ENCODE assay signal across 16 cellular contexts in genomic region chr18:47560693-47561092, GRCh38.
DNase-seq lines count a peak whose midpoint lies in the region; ATAC-seq and TF ChIP-seq lines count a peak whose summit lies in the region.
"Had no signal": no experiment of that assay in that cellular context is flagged by ENCODE, and none has a peak within 500 bp of the region (broad histone marks: within the 10 kb centered on the region; RNA-seq: fewer than 3 reads in every experiment).

No MANE protein-coding gene starts in this region.

- H3K36me3 Mint-ChIP-seq in WTC11: peaks cover 23% of the 10 kb centered on the region
- H3K36me3 Mint-ChIP-seq in natural killer cell treated with Interleukin-12 subunit alpha and Interleukin-12 subunit beta and Interleukin-15 and Interleukin-18, amount 100 ng/mL, for 72 hours: no peaks in the 10 kb centered on the region
- no peaks in the 10 kb centered on the region for H3K36me3 Mint-ChIP-seq in CD8-positive, alpha-beta memory T cell
- H3K36me3 Mint-ChIP-seq: CD4-positive, CD25-positive, alpha-beta regulatory T cell had no signal

- no peak overlapping the region for H3K4me2 ChIP-seq in HCT116 (ENCODE audit: low read length)

- peak overlapping the region; percentile 91 for H3K27ac Mint-ChIP-seq in WTC11
- H3K27ac Mint-ChIP-seq in natural killer cell treated with Interleukin-12 subunit alpha and Interleukin-12 subunit beta and Interleukin-15 and Interleukin-18, amount 100 ng/mL, for 72 hours: no peak overlapping the region
- no peak overlapping the region for H3K27ac Mint-ChIP-seq in CD8-positive, alpha-beta memory T cell
- H3K27ac Mint-ChIP-seq: B cell; CD4-positive, CD25-positive, alpha-beta regulatory T cell had no signal

- H3K4me3 ChIP-seq in HCT116 (replicated peaks in 1 of 2; ENCODE audit: low read depth in 1 of 2, low read length in 2 of 2): no peak overlapping the region
- H3K4me3 ChIP-seq in ovary: no peak overlapping the region
- no peak overlapping the region for H3K4me3 ChIP-seq in CD8-positive, alpha-beta memory T cell (ENCODE audit: low read length)
- H3K4me3 ChIP-seq: K562 had no signal

- H3K79me2 ChIP-seq in HCT116 (ENCODE audit: insufficient read depth, low read length): no peaks in the 10 kb centered on the region

- no peaks in the 10 kb centered on the region for H3K9me2 ChIP-seq in HCT116 (ENCODE audit: insufficient read depth)

- no peaks in the 10 kb centered on the region for H3K4me1 ChIP-seq in HCT116 (ENCODE audit: control insufficient read depth in 1 of 2, insufficient read depth in 2 of 2, low read length in 2 of 2)
- no peaks in the 10 kb centered on the region for H3K4me1 ChIP-seq in ovary (ENCODE audit: insufficient read depth)
- no peaks in the 10 kb centered on the region for H3K4me1 ChIP-seq in CD8-positive, alpha-beta memory T cell (ENCODE audit: insufficient read depth, low read length)

- H3K27me3 ChIP-seq in HCT116 (ENCODE audit: insufficient read depth, low read length) (peaks cover 35% of the 10 kb centered on the region), ovary (no peaks in the 10 kb centered on the region)
- no peaks in the 10 kb centered on the region for H3K27me3 ChIP-seq in CD8-positive, alpha-beta memory T cell (ENCODE audit: insufficient read depth, low read length, poor library complexity, severe bottlenecking)

- H3K9ac ChIP-seq in HCT116 (ENCODE audit: low read length): no peak overlapping the region

- no peaks in the 10 kb centered on the region for H3K36me3 ChIP-seq in HCT116 (ENCODE audit: control insufficient read depth in 1 of 2, insufficient read depth in 2 of 2, low read length in 2 of 2)
- H3K36me3 ChIP-seq in ovary: no peaks in the 10 kb centered on the region
- no peaks in the 10 kb centered on the region for H3K36me3 ChIP-seq in CD8-positive, alpha-beta memory T cell (ENCODE audit: insufficient read depth, low read length)

- peak; percentile 53; the same call in 1 of the 2 replicates for ATAC-seq in HCT116
- ATAC-seq in WTC11: peak; percentile 84
- no peak for ATAC-seq in natural killer cell treated with Interleukin-12 subunit alpha and Interleukin-12 subunit beta and Interleukin-15 and Interleukin-18, amount 100 ng/mL, for 72 hours
- no peak for ATAC-seq in GM18502 (IDR thresholded peaks at IDR 0.05; ENCODE audit: poor library complexity, unreplicated experiment)
- ATAC-seq: K562, Panc1 had no signal

- TF ChIP-seq RAD21 in HCT116 (IDR thresholded peaks at IDR 0.05; ENCODE audit: low read depth): no peak

- peaks cover 27% of the 10 kb centered on the region for H3K27me3 Mint-ChIP-seq in WTC11 (ENCODE audit: low read depth)
- peaks cover 24 to 36% of the 10 kb centered on the region in 2 donors for H3K27me3 Mint-ChIP-seq in natural killer cell treated with Interleukin-12 subunit alpha and Interleukin-12 subunit beta and Interleukin-15 and Interleukin-18, amount 100 ng/mL, for 72 hours
- peaks cover 7 to 16% of the 10 kb centered on the region in 2 donors for H3K27me3 Mint-ChIP-seq in CD8-positive, alpha-beta memory T cell
- H3K27me3 Mint-ChIP-seq: CD4-positive, CD25-positive, alpha-beta regulatory T cell had no signal

- TF ChIP-seq EP300 in ovary (IDR thresholded peaks at IDR 0.05): no peak

- no peak for TF ChIP-seq POLR2A in HCT116 (IDR thresholded peaks at IDR 0.05; ENCODE audit: borderline replicate concordance, extremely low read depth, insufficient read depth, insufficient read length)
- no peak for TF ChIP-seq POLR2A in ovary (IDR thresholded peaks at IDR 0.05)

- peaks cover 55% of the 10 kb centered on the region for H3K4me1 Mint-ChIP-seq in WTC11
- H3K4me1 Mint-ChIP-seq in natural killer cell treated with Interleukin-12 subunit alpha and Interleukin-12 subunit beta and Interleukin-15 and Interleukin-18, amount 100 ng/mL, for 72 hours (ENCODE audit: low read depth in 2 of 2): no peaks in the 10 kb centered on the region
- no peaks in the 10 kb centered on the region for H3K4me1 Mint-ChIP-seq in CD8-positive, alpha-beta memory T cell
- H3K4me1 Mint-ChIP-seq: CD4-positive, CD25-positive, alpha-beta regulatory T cell had no signal

- no peaks in the 10 kb centered on the region for H4K20me1 ChIP-seq in HCT116 (ENCODE audit: insufficient read depth)

- H3K4me3 Mint-ChIP-seq in WTC11: peak overlapping the region; percentile 35
- H3K4me3 Mint-ChIP-seq in natural killer cell treated with Interleukin-12 subunit alpha and Interleukin-12 subunit beta and Interleukin-15 and Interleukin-18, amount 100 ng/mL, for 72 hours: no peak overlapping the region
- H3K4me3 Mint-ChIP-seq in CD8-positive, alpha-beta memory T cell: no peak overlapping the region
- H3K4me3 Mint-ChIP-seq: B cell; CD4-positive, CD25-positive, alpha-beta regulatory T cell had no signal

- RAD21 ChIA-PET in HCT116 (lab: Charles Lee; ENCODE audit: low non-redundant PET in 1 of 2, low total read pairs in 2 of 2, uncharacterized antibody in 2 of 2, unreplicated experiment in 2 of 2): no interaction called here

- no peak overlapping the region for H2AFZ ChIP-seq in HCT116 (ENCODE audit: low read depth, low read length, poor library complexity, severe bottlenecking)

- H3K9me3 ChIP-seq in HCT116 (ENCODE audit: control insufficient read depth in 1 of 2, insufficient read depth in 1 of 2, low read depth in 1 of 2, low read length in 2 of 2) (no peaks in the 10 kb centered on the region), ovary (no peaks in the 10 kb centered on the region)
- no peaks in the 10 kb centered on the region for H3K9me3 ChIP-seq in CD8-positive, alpha-beta memory T cell (ENCODE audit: low read length)

- CTCF ChIA-PET in HCT116 (lab: Charles Lee): no interaction called here
- CTCF ChIA-PET in WTC11 (lab: Charles Lee): interaction anchor here (0.7 to 2.7 kb wide), 14 partner anchors 9 to 345 kb away, joined by 3 to 14 read pairs (median 4); no protein-coding TSS in a partner anchor
- CTCF ChIA-PET in CD8-positive, alpha-beta memory T cell (lab: Charles Lee): no interaction called here

- DNase-seq in HCT116 (ENCODE audit: low read depth, low spot score): no peak
- peak; percentile 53 for DNase-seq in WTC11 (ENCODE audit: low spot score)
- DNase-seq in iPS-NIHi7 (ENCODE audit: extremely low spot score): peak; percentile 65
- DNase-seq in ovary: no peak
- DNase-seq in natural killer cell treated with Interleukin-12 subunit alpha and Interleukin-12 subunit beta and Interleukin-15 and Interleukin-18, amount 100 ng/mL, for 72 hours (ENCODE audit: low spot score): no peak
- no peak for DNase-seq in CD8-positive, alpha-beta memory T cell
- DNase-seq: CD4-positive, CD25-positive, alpha-beta regulatory T cell; DMS53; NCI-H1436 treated with DMSO at 0.1 percent for 48 hours; NCI-H2029 treated with DMSO at 0.1 percent for 48 hours; NCI-H2227 treated with DMSO at 0.1 percent for 48 hours; SW 1271 had no signal

- BruUV-seq in HCT116 (replicated peaks; lab: Mats Ljungman, UMichigan): no TSS peak

- TF ChIP-seq CTCF in HCT116 (IDR thresholded peaks at IDR 0.05 in 2 of 3, conservative IDR thresholded peaks at IDR 0.05 in 1 of 3; ENCODE audit: borderline replicate concordance in 1 of 3, insufficient read depth in 1 of 3, low read depth in 2 of 3, low read length in 2 of 3) (no peak), WTC11 (IDR thresholded peaks at IDR 0.05) (no peak), ovary (IDR thresholded peaks at IDR 0.05) (no peak)

- POLR2A ChIA-PET in HCT116 (lab: Charles Lee): no interaction called here
- POLR2A ChIA-PET in WTC11 (lab: Charles Lee): no interaction called here
- POLR2A ChIA-PET in CD8-positive, alpha-beta memory T cell (lab: Charles Lee): no interaction called here

- intact Hi-C loops in HCT116 (cut with micrococcal nuclease) (no loop called here), ovary (cut with DNase I) (no loop called here)

- WGBS in ovary, 3 donors: 22 to 33% (median 26%) methylated on average over 5 of the region's 5 CpGs

- H3K27ac ChIP-seq in HCT116 (ENCODE audit: low read depth, low read length): no peak overlapping the region
- no peak overlapping the region for H3K27ac ChIP-seq in ovary
- no peak overlapping the region for H3K27ac ChIP-seq in CD8-positive, alpha-beta memory T cell (ENCODE audit: low read depth, low read length)

- peaks cover 30% of the 10 kb centered on the region for H3K9me3 Mint-ChIP-seq in WTC11
- H3K9me3 Mint-ChIP-seq in natural killer cell treated with Interleukin-12 subunit alpha and Interleukin-12 subunit beta and Interleukin-15 and Interleukin-18, amount 100 ng/mL, for 72 hours: no peaks in the 10 kb centered on the region
- peaks cover 0 to 4% (median 1%) of the 10 kb centered on the region in 5 donors for H3K9me3 Mint-ChIP-seq in CD8-positive, alpha-beta memory T cell

TF ChIP-seq in HCT116, 20 proteins besides CTCF, POLR2A, EP300 and RAD21 (continues in another document):
- TF ChIP-seq SP1 (IDR thresholded peaks at IDR 0.05; ENCODE audit: low read depth): no peak

TF ChIP-seq in WTC11, 78 proteins besides CTCF, POLR2A, EP300 and RAD21:
- TF ChIP-seq TP53 (CRISPR knock-in tag; IDR thresholded peaks at IDR 0.05): no peak
- TF ChIP-seq ZNF423 (CRISPR knock-in tag; IDR thresholded peaks at IDR 0.05): peak; percentile 51; the same call in 1 of the 2 replicates
- TF ChIP-seq CREM (CRISPR knock-in tag; IDR thresholded peaks at IDR 0.05): no peak
- no peak for TF ChIP-seq FOXK1 (CRISPR knock-in tag; IDR thresholded peaks at IDR 0.05)
- TF ChIP-seq SMAD4 (CRISPR knock-in tag; IDR thresholded peaks at IDR 0.05): no peak

Comparison
In these comparisons a context has a peak if more than half of its experiments do, and no peak if none do; other contexts are left out.
1. ATAC-seq: peak in HCT116 (single experiment) and WTC11 (single experiment); none in natural killer cell treated with Interleukin-12 subunit alpha and Interleukin-12 subunit beta and Interleukin-15 and Interleukin-18, amount 100 ng/mL, for 72 hours (0 of 2) and GM18502 (single experiment).
2. DNase-seq: peak in WTC11 (single experiment) and iPS-NIHi7 (single experiment); none in HCT116 (single experiment), ovary (0 of 5), natural killer cell treated with Interleukin-12 subunit alpha and Interleukin-12 subunit beta and Interleukin-15 and Interleukin-18, amount 100 ng/mL, for 72 hours (single experiment) and CD8-positive, alpha-beta memory T cell (0 of 5).